Comparison of ENCODE assay signal across 9 cellular contexts in genomic region chr18:72700961-72701710, GRCh38.
DNase-seq lines count a peak whose midpoint lies in the region; ATAC-seq and TF ChIP-seq lines count a peak whose summit lies in the region.
"Had no signal": no experiment of that assay in that cellular context is flagged by ENCODE, and none has a peak within 500 bp of the region (broad histone marks: within the 10 kb centered on the region; RNA-seq: fewer than 3 reads in every experiment).

No MANE protein-coding gene starts in this region.

- intact Hi-C loops in heart left ventricle (cut with DNase I) (loop anchor here in 2 of 10 donors (10.0 kb wide), 1 partner anchor 1414 kb away; no protein-coding TSS in a partner anchor), left ventricle myocardium superior (cut with micrococcal nuclease) (no loop called here)

- H4K20me1 ChIP-seq in OCI-LY1 (ENCODE audit: insufficient read depth, low read length) = no peaks in the 10 kb centered on the region

- H3K9me2 ChIP-seq in OCI-LY1 (ENCODE audit: low read depth, low read length) = no peaks in the 10 kb centered on the region

- H3K36me3 ChIP-seq in heart left ventricle = no peaks in the 10 kb centered on the region
- H3K36me3 ChIP-seq in OCI-LY1 (ENCODE audit: insufficient read depth, low read length) = no peaks in the 10 kb centered on the region

- TF ChIP-seq POLR2A in heart left ventricle (IDR thresholded peaks at IDR 0.05) = no peak

- WGBS in heart left ventricle, 4 donors = 11 to 17% (median 13%) methylated on average over 1 of the region's 1 CpG

- no peak overlapping the region for H3K4me2 ChIP-seq in OCI-LY1 (ENCODE audit: low read length)

- no peak for DNase-seq in heart left ventricle
- no peak for DNase-seq in left ventricle myocardium superior
- peak; percentile 26 for DNase-seq in fibroblast of mammary gland (ENCODE audit: low read depth)
- DNase-seq in COLO668 (lab: John Stamatoyannopoulos, UW; ENCODE audit: unreplicated experiment) = no peak
- DNase-seq in cerebellar nuclear complex (lab: John Stamatoyannopoulos, UW) = no peak
- DNase-seq in left lobe of liver (ENCODE audit: low spot score) = no peak
- DNase-seq: activated CD4-positive, alpha-beta T cell treated with anti-CD3 and anti-CD28 coated beads for 36 hours had no signal

- H3K4me3 ChIP-seq in heart left ventricle (no peak overlapping the region), OCI-LY1 (ENCODE audit: low read depth, low read length, poor library complexity, severe bottlenecking) (no peak overlapping the region), fibroblast of mammary gland (ENCODE audit: control insufficient read depth, low read depth, low read length) (no peak overlapping the region)

- H2AFZ ChIP-seq in OCI-LY1 (ENCODE audit: low read length) = no peak overlapping the region

- no peaks in the 10 kb centered on the region for H3K79me2 ChIP-seq in OCI-LY1 (ENCODE audit: insufficient read depth, low read length)

- TF ChIP-seq CTCF in heart left ventricle (IDR thresholded peaks at IDR 0.05) (peak in 11 of 12 donors; percentile 6 to 53 (median 28)), OCI-LY1 (IDR thresholded peaks at IDR 0.05; ENCODE audit: low read length) (peak; percentile 46; the same call in 1 of the 2 replicates), fibroblast of mammary gland (conservative IDR thresholded peaks at IDR 0.05; ENCODE audit: control insufficient read depth, insufficient read depth, low read depth, low read length) (peak; percentile 36)

- H3K27ac ChIP-seq in heart left ventricle (no peak overlapping the region), OCI-LY1 (ENCODE audit: low read depth, low read length, poor library complexity, severe bottlenecking) (no peak overlapping the region)

- no peaks in the 10 kb centered on the region for H3F3A ChIP-seq in OCI-LY1 (ENCODE audit: insufficient read depth, low read length)

- H3K9ac ChIP-seq in OCI-LY1 (ENCODE audit: low read length) = no peak overlapping the region

- ATAC-seq in heart left ventricle (no peak), left ventricle myocardium superior (no peak), HG02623 (IDR thresholded peaks at IDR 0.05; ENCODE audit: unreplicated experiment) (no peak), left lobe of liver (no peak)
- ATAC-seq: activated CD4-positive, alpha-beta T cell treated with anti-CD3 and anti-CD28 coated beads for 36 hours had no signal

- H3K9me3 ChIP-seq in heart left ventricle (no peaks in the 10 kb centered on the region), OCI-LY1 (ENCODE audit: low read length) (no peaks in the 10 kb centered on the region)

- H3K27me3 ChIP-seq in heart left ventricle = no peaks in the 10 kb centered on the region
- no peaks in the 10 kb centered on the region for H3K27me3 ChIP-seq in OCI-LY1 (ENCODE audit: insufficient read depth, low read length)

- H3K4me1 ChIP-seq in heart left ventricle (no peaks in the 10 kb centered on the region), OCI-LY1 (ENCODE audit: insufficient read depth, low read length, severe bottlenecking) (peaks cover 2% of the 10 kb centered on the region)
